Comparison of ENCODE assay signal across 20 cellular contexts in genomic region chr2:73989972-73990371, GRCh38.
"Had no signal": no experiment of that assay in that cellular context is flagged by ENCODE, and none has a peak within 500 bp of the region (broad histone marks: within the 10 kb centered on the region; RNA-seq: fewer than 3 reads in every experiment).

No MANE protein-coding gene starts in this region.

- H3K36me3 ChIP-seq: left ventricle myocardium inferior, suprapubic skin had no signal

- H3K9me3 Mint-ChIP-seq: natural killer cell; stimulated activated naive CD8-positive, alpha-beta T cell treated with anti-CD3 and anti-CD28 coated beads, Interleukin-15, Interleukin-2, amounts not matched to agents 100 ng/mL and 50 ng/mL, for 24 hours had no signal

- DNase-seq: activated CD4-positive, alpha-beta T cell treated with anti-CD3 and anti-CD28 coated beads, Interleukin-2, amount 50 U/mL, for 1 hour; activated CD8-positive, alpha-beta memory T cell treated with anti-CD3 and anti-CD28 coated beads for 24 hours; activated naive CD4-positive, alpha-beta T cell treated with Interleukin-2 at 50 U/mL for 16 hours; central memory CD4-positive, alpha-beta T cell; effector CD4-positive, alpha-beta T cell; hippocampal formation; kidney; left ventricle myocardium inferior; mucosa of descending colon; natural killer cell; occipital lobe; right cardiac atrium; small intestine; stimulated activated CD4-positive, alpha-beta T cell treated with anti-CD3 and anti-CD28 coated beads, Interleukin-4, amount 100 ng/mL, for 24 hours; upper lobe of left lung had no signal

- H3K27me3 Mint-ChIP-seq: stimulated activated naive CD8-positive, alpha-beta T cell treated with anti-CD3 and anti-CD28 coated beads, Interleukin-15, Interleukin-2, amounts not matched to agents 100 ng/mL and 50 ng/mL, for 24 hours had no signal

- H3K27me3 ChIP-seq: esophagus muscularis mucosa, suprapubic skin, upper lobe of left lung had no signal

- ATAC-seq: activated CD4-positive, CD25-positive, alpha-beta regulatory T cell treated with anti-CD3 and anti-CD28 coated beads, Interleukin-2, amount 50 U/mL, for 24 hours; mucosa of descending colon; natural killer cell; right cardiac atrium had no signal

- H3K27ac ChIP-seq: coronary artery, esophagus muscularis mucosa, left ventricle myocardium inferior, suprapubic skin, upper lobe of left lung had no signal

- H3K36me3 Mint-ChIP-seq: natural killer cell had no signal

- H3K4me3 ChIP-seq: coronary artery, esophagus muscularis mucosa, left ventricle myocardium inferior, mucosa of descending colon, suprapubic skin had no signal

- H3K9me3 ChIP-seq: esophagus muscularis mucosa, left ventricle myocardium inferior, mucosa of descending colon, suprapubic skin, upper lobe of left lung had no signal

- H3K27ac Mint-ChIP-seq: natural killer cell had no signal
